ENCODE assay signal across 2 cellular contexts in the genomic region with DNA sequence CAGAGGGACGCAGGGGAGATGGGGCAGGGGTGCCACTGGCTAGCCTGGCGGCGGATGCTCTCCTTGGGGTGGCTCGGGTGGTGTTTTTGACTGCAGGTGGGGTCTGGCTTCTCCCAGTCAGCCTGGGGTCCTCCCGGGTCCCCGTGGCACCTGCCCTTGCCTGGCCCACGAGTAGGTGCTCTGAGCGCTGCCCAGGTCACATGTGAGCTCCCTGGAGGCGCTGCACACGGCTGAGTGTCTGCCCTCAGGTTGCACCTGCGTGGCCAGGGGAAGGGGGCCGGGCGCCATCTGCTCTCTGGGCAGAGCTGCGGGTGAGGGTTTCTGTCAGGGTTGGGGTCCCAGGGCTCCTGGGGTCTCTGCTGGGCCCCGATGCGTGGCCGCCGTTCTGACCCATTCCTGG.
A peak's percentile ranks its signal among the peaks of the same experiment; 100 is the strongest.
TF ChIP-seq lines count a peak whose summit lies in the region.

No MANE protein-coding gene starts in this region.

TF ChIP-seq in HepG2, 621 proteins besides CTCF, POLR2A, EP300 and RAD21:
- TF ChIP-seq AGO2 (optimal IDR thresholded peaks at IDR 0.05; ENCODE audit: low read depth, low read length) (no peak), ZNF891 (CRISPR knock-in tag; IDR thresholded peaks at IDR 0.05) (0 out of 2 replicates have a peak, but pooled peaks have one; percentile 21)

TF ChIP-seq in IMR-90, 13 proteins besides CTCF, POLR2A, EP300 and RAD21:
- no peak for TF ChIP-seq SMC3 (IDR thresholded peaks at IDR 0.05; ENCODE audit: low read depth, low read length)
- no peak for TF ChIP-seq CEBPB (IDR thresholded peaks at IDR 0.05; ENCODE audit: low read depth, low read length)
- no peak for TF ChIP-seq BHLHE40 (IDR thresholded peaks at IDR 0.05; ENCODE audit: low read depth, low read length)
- no peak for TF ChIP-seq MAZ (IDR thresholded peaks at IDR 0.05; ENCODE audit: borderline replicate concordance, low read depth, low read length)
- no peak for TF ChIP-seq RCOR1 (IDR thresholded peaks at IDR 0.05; ENCODE audit: insufficient replicate concordance, low read length)
- TF ChIP-seq ELK1 (IDR thresholded peaks at IDR 0.05; ENCODE audit: borderline replicate concordance, low read depth, low read length): no peak
- TF ChIP-seq NFE2L2 (IDR thresholded peaks at IDR 0.05; ENCODE audit: low read depth, low read length): no peak
- no peak for TF ChIP-seq MAFK (IDR thresholded peaks at IDR 0.05; ENCODE audit: low read depth, low read length)
- TF ChIP-seq USF2 (IDR thresholded peaks at IDR 0.05; ENCODE audit: low read depth, low read length): no peak
- no peak for TF ChIP-seq MXI1 (IDR thresholded peaks at IDR 0.05; ENCODE audit: borderline replicate concordance, low read depth, low read length)
- TF ChIP-seq FOS (IDR thresholded peaks at IDR 0.05; ENCODE audit: low read depth, low read length): no peak
- TF ChIP-seq CHD1 (IDR thresholded peaks at IDR 0.05; ENCODE audit: low read depth, low read length): no peak
- TF ChIP-seq RFX5 (IDR thresholded peaks at IDR 0.05; ENCODE audit: low read depth, low read length): no peak
